ENCODE assay signal across 30 cellular contexts in the genomic region with DNA sequence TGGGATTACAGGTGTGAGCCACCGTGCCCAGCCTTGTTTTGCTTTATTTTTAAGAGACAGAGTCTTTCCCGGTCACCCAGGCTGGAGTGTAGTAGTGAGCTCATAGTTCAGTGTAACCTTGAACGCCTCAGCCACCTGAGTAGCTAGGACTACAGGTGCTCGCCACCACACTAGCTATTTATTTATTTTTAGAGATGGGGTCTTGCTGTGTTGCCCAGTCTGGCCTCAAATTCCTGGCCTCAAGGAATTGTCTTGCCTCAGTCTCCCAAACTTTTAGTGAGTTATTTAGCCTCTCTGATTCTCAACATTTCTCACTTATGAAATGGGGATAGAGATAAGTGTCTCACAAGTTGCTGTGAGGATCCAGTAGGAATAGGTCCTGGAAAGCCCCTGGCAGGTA.
"Had no signal": no experiment of that assay in that cellular context is flagged by ENCODE, and none has a peak within 500 bp of the region (broad histone marks: within the 10 kb centered on the region; RNA-seq: fewer than 3 reads in every experiment).

No MANE protein-coding gene starts in this region.

- H3K4me3 ChIP-seq: ovary, psoas muscle, skin epidermis, smooth muscle cell, suprapubic skin, testis, tibial artery, transverse colon, upper lobe of left lung, vagina had no signal

- H3K4me2 ChIP-seq: smooth muscle cell had no signal

- FAIRE-seq: urothelium cell line had no signal

- H2AFZ ChIP-seq: parathyroid adenoma had no signal

- H3K4me1 ChIP-seq: parathyroid adenoma, psoas muscle, suprapubic skin, testis, transverse colon, upper lobe of left lung, vagina had no signal

- ATAC-seq: naive thymus-derived CD4-positive, alpha-beta T cell; natural killer cell treated with Interleukin-12 subunit alpha and Interleukin-12 subunit beta and Interleukin-15 and Interleukin-18, amount 100 ng/mL, for 72 hours; psoas muscle; right cardiac atrium; sciatic nerve; stimulated activated memory B cell treated with anti-CD40 and anti-IgM and Interleukin-4, amounts not matched to agents 10 μg/mL and 1 μg/mL and 100 μg/mL, for 72 hours; stimulated activated naive CD8-positive, alpha-beta T cell treated with anti-CD3 and anti-CD28 coated beads, Interleukin-15, amount 100 ng/mL, for 72 hours; stimulated activated naive CD8-positive, alpha-beta T cell treated with anti-CD3 and anti-CD28 coated beads, Interleukin-15, Interleukin-2, amounts not matched to agents 100 U/mL and 50 U/mL, for 24 hours had no signal

- H3K4me1 Mint-ChIP-seq: neural crest cell; stimulated activated memory B cell treated with anti-CD40 and anti-IgM and Interleukin-4, amounts not matched to agents 10 μg/mL and 1 μg/mL and 100 μg/mL, for 72 hours; stimulated activated naive CD8-positive, alpha-beta T cell treated with anti-CD3 and anti-CD28 coated beads, Interleukin-15, amount 100 ng/mL, for 72 hours had no signal

- H3K9ac ChIP-seq: parathyroid adenoma had no signal

- H3K36me3 Mint-ChIP-seq: naive thymus-derived CD4-positive, alpha-beta T cell; natural killer cell treated with Interleukin-12 subunit alpha and Interleukin-12 subunit beta and Interleukin-15 and Interleukin-18, amount 100 ng/mL, for 72 hours; stimulated activated memory B cell treated with anti-CD40 and anti-IgM and Interleukin-4, amounts not matched to agents 10 μg/mL and 1 μg/mL and 100 μg/mL, for 72 hours had no signal

- DNase-seq: naive thymus-derived CD4-positive, alpha-beta T cell; nephron progenitor cell; nucleus accumbens; ovary; psoas muscle; right cardiac atrium; stimulated activated CD4-positive, alpha-beta T cell treated with anti-CD3 and anti-CD28 coated beads, Interleukin-15, amount 100 ng/mL, for 24 hours; stimulated activated CD4-positive, alpha-beta T cell treated with anti-CD3 and anti-CD28 coated beads, Interleukin-2, amount 100 ng/mL, for 24 hours; stimulated activated CD4-positive, alpha-beta T cell treated with anti-CD3 and anti-CD28 coated beads, Interleukin-2, amount 100 ng/mL, for 48 hours; stimulated activated CD4-positive, alpha-beta T cell treated with anti-CD3 and anti-CD28 coated beads, Interleukin-4, amount 100 ng/mL, for 24 hours; stimulated activated naive CD4-positive, alpha-beta T cell; stimulated activated naive CD8-positive, alpha-beta T cell treated with anti-CD3 and anti-CD28 coated beads, Interleukin-15, amount 100 ng/mL, for 72 hours; stimulated activated naive CD8-positive, alpha-beta T cell treated with anti-CD3 and anti-CD28 coated beads, Interleukin-15, Interleukin-2, amounts not matched to agents 100 U/mL and 50 U/mL, for 24 hours; substantia nigra; testis; tibial artery; transverse colon; upper lobe of left lung had no signal

- H3K9me3 Mint-ChIP-seq: naive thymus-derived CD4-positive, alpha-beta T cell; natural killer cell treated with Interleukin-12 subunit alpha and Interleukin-12 subunit beta and Interleukin-15 and Interleukin-18, amount 100 ng/mL, for 72 hours; nephron progenitor cell; neural crest cell; stimulated activated memory B cell treated with anti-CD40 and anti-IgM and Interleukin-4, amounts not matched to agents 10 μg/mL and 1 μg/mL and 100 μg/mL, for 72 hours; stimulated activated naive CD8-positive, alpha-beta T cell treated with anti-CD3 and anti-CD28 coated beads, Interleukin-15, amount 100 ng/mL, for 72 hours had no signal

- H3K27ac ChIP-seq: neutrophil, ovary, parathyroid adenoma, psoas muscle, skin epidermis, suprapubic skin, testis, tibial artery, transverse colon, upper lobe of left lung, vagina had no signal

- H3K9me3 ChIP-seq: neutrophil, ovary, psoas muscle, suprapubic skin, testis, tibial artery, transverse colon, upper lobe of left lung, vagina had no signal

- H3K27ac Mint-ChIP-seq: naive thymus-derived CD4-positive, alpha-beta T cell; natural killer cell treated with Interleukin-12 subunit alpha and Interleukin-12 subunit beta and Interleukin-15 and Interleukin-18, amount 100 ng/mL, for 72 hours; nephron progenitor cell; progenitor cell of endocrine pancreas; stimulated activated memory B cell treated with anti-CD40 and anti-IgM and Interleukin-4, amounts not matched to agents 10 μg/mL and 1 μg/mL and 100 μg/mL, for 72 hours; stimulated activated naive CD8-positive, alpha-beta T cell treated with anti-CD3 and anti-CD28 coated beads, Interleukin-15, amount 100 ng/mL, for 72 hours had no signal

- H3K27me3 ChIP-seq: ovary, testis, tibial artery, vagina had no signal

- H3K4me3 Mint-ChIP-seq: naive thymus-derived CD4-positive, alpha-beta T cell; natural killer cell treated with Interleukin-12 subunit alpha and Interleukin-12 subunit beta and Interleukin-15 and Interleukin-18, amount 100 ng/mL, for 72 hours; nephron progenitor cell; neural crest cell; stimulated activated memory B cell treated with anti-CD40 and anti-IgM and Interleukin-4, amounts not matched to agents 10 μg/mL and 1 μg/mL and 100 μg/mL, for 72 hours; stimulated activated naive CD8-positive, alpha-beta T cell treated with anti-CD3 and anti-CD28 coated beads, Interleukin-15, amount 100 ng/mL, for 72 hours had no signal

- H3K79me2 ChIP-seq: parathyroid adenoma had no signal

- H3K36me3 ChIP-seq: neutrophil, ovary, suprapubic skin, tibial artery, transverse colon, upper lobe of left lung, vagina had no signal
